10 cellular contexts compared by ENCODE assay signal in the genomic region with DNA sequence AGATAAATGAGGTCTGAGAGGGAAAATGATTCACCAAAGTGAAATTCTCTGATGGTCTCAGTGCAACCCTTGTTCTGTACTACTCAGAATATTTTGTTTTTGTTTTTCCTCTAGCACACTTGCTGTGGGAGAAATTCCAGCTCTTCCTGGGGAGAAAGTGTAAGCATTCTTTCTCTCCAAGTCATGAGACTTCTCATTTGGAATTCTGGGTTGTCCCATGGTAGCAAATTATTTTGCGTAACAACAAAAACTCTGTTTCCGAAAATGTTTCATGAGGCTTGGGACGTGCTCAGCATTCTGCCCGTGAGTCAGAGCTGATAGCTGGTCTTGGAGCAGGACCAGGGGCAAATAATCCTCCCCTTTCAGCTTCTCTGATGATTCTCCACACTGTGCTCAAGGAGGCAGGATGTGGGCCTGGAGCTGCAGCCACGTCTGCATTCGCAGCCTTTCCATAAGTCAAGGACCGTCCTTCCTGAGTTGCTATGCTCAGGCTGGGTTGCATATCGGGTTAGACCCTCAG.
DNase-seq lines count a peak whose midpoint lies in the region.
"Had no signal": no experiment of that assay in that cellular context is flagged by ENCODE, and none has a peak within 500 bp of the region (broad histone marks: within the 10 kb centered on the region; RNA-seq: fewer than 3 reads in every experiment).

No MANE protein-coding gene starts in this region.

- H3K4me3 ChIP-seq in trophoblast cell (ENCODE audit: low read depth, low read length): no peak overlapping the region

- H3K27ac ChIP-seq in trophoblast cell (ENCODE audit: low read depth, low read length): peak overlapping the region; percentile 37
- H3K27ac ChIP-seq: neutrophil had no signal

- H3K23ac ChIP-seq in trophoblast cell (ENCODE audit: low read length): no peak overlapping the region

- H3K9ac ChIP-seq in trophoblast cell (ENCODE audit: low read length): no peak overlapping the region

- H3K18ac ChIP-seq in trophoblast cell (ENCODE audit: low read length): no peak overlapping the region

- H3K4ac ChIP-seq in trophoblast cell (ENCODE audit: low read depth, low read length): no peak overlapping the region

- no peak overlapping the region for H3K4me3 Mint-ChIP-seq in activated T-helper 2 cell treated with anti-CD3 and anti-CD28 coated beads, Interferon-gamma antibody, Interleukin-2, Interleukin-4, amounts not matched to agents 10 μg/mL and 5 μg/mL and 100 μg/mL, durations not matched to agents 14 hours and 24 hours and 36 hours (ENCODE audit: low read depth)
- H3K4me3 Mint-ChIP-seq: CD4-positive, alpha-beta memory T cell had no signal

- no peaks in the 10 kb centered on the region for H3K9me3 ChIP-seq in trophoblast cell (ENCODE audit: insufficient read depth, low read depth, low read length)
- H3K9me3 ChIP-seq: neutrophil had no signal

- DNase-seq in AG08396 (ENCODE audit: low spot score): peak; percentile 90
- no peak for DNase-seq in activated T-helper 2 cell treated with anti-CD3 and anti-CD28 coated beads, Interferon-gamma antibody, Interleukin-2, Interleukin-4, amounts not matched to agents 10 μg/mL and 5 μg/mL and 100 μg/mL, durations not matched to agents 14 hours and 24 hours and 36 hours (ENCODE audit: low spot score)
- peak; percentile 100 for DNase-seq in foreskin melanocyte
- DNase-seq in trophoblast cell: peak; percentile 92 to 99
- DNase-seq in NCI-H526 treated with DMSO at 0.1 percent for 48 hours (lab: John Stamatoyannopoulos, UW): no peak
- DNase-seq in ecto neural progenitor cell (ENCODE audit: low spot score): no peak
- no peak for DNase-seq in NCI-H2081 (lab: John Stamatoyannopoulos, UW)
- DNase-seq in HT-29 (ENCODE audit: low spot score): no peak
- DNase-seq: CD4-positive, alpha-beta memory T cell had no signal

- no peak overlapping the region for H4K8ac ChIP-seq in trophoblast cell (ENCODE audit: low read depth, low read length)

- H3K27me3 ChIP-seq in trophoblast cell (ENCODE audit: insufficient read depth, low read length): no peaks in the 10 kb centered on the region
- H3K27me3 ChIP-seq: neutrophil had no signal

- H2AFZ ChIP-seq in trophoblast cell (ENCODE audit: insufficient read depth, low read length, poor library complexity): no peak overlapping the region

- no peaks in the 10 kb centered on the region for H3K36me3 Mint-ChIP-seq in activated T-helper 2 cell treated with anti-CD3 and anti-CD28 coated beads, Interferon-gamma antibody, Interleukin-2, Interleukin-4, amounts not matched to agents 10 μg/mL and 5 μg/mL and 100 μg/mL, durations not matched to agents 14 hours and 24 hours and 36 hours (ENCODE audit: low read depth)
- H3K36me3 Mint-ChIP-seq: CD4-positive, alpha-beta memory T cell had no signal

- H3K27me3 Mint-ChIP-seq in activated T-helper 2 cell treated with anti-CD3 and anti-CD28 coated beads, Interferon-gamma antibody, Interleukin-2, Interleukin-4, amounts not matched to agents 10 μg/mL and 5 μg/mL and 100 μg/mL, durations not matched to agents 14 hours and 24 hours and 36 hours (ENCODE audit: low read depth): no peaks in the 10 kb centered on the region

- peaks cover 12 to 15% of the 10 kb centered on the region in 2 experiments for H3K4me1 ChIP-seq in trophoblast cell (ENCODE audit: control insufficient read depth in 1 of 2, insufficient read depth in 2 of 2, low read length in 2 of 2)

- H4K12ac ChIP-seq in trophoblast cell (ENCODE audit: low read depth, low read length): no peak overlapping the region

- H4K91ac ChIP-seq in trophoblast cell (ENCODE audit: low read depth, low read length): no peak overlapping the region

- no CpG with 5 or more reads among the region's 8 CpGs for WGBS in trophoblast cell (ENCODE audit: extremely low coverage, insufficient coverage, insufficient read length)

- H3K36me3 ChIP-seq in trophoblast cell (ENCODE audit: control insufficient read depth in 1 of 2, insufficient read depth in 2 of 2, low read length in 2 of 2): peaks cover 60 to 64% of the 10 kb centered on the region in 2 experiments
- H3K36me3 ChIP-seq: neutrophil had no signal

- H3K79me2 ChIP-seq in trophoblast cell (ENCODE audit: control insufficient read depth, insufficient read depth, low read length, poor library complexity): no peaks in the 10 kb centered on the region

- no peak overlapping the region for H2BK12ac ChIP-seq in trophoblast cell (ENCODE audit: low read length)

- H3K4me1 Mint-ChIP-seq in activated T-helper 2 cell treated with anti-CD3 and anti-CD28 coated beads, Interferon-gamma antibody, Interleukin-2, Interleukin-4, amounts not matched to agents 10 μg/mL and 5 μg/mL and 100 μg/mL, durations not matched to agents 14 hours and 24 hours and 36 hours (ENCODE audit: low read depth): peaks cover 2% of the 10 kb centered on the region

- peak overlapping the region; percentile 8 for H3K27ac Mint-ChIP-seq in activated T-helper 2 cell treated with anti-CD3 and anti-CD28 coated beads, Interferon-gamma antibody, Interleukin-2, Interleukin-4, amounts not matched to agents 10 μg/mL and 5 μg/mL and 100 μg/mL, durations not matched to agents 14 hours and 24 hours and 36 hours

- H3K9me3 Mint-ChIP-seq in activated T-helper 2 cell treated with anti-CD3 and anti-CD28 coated beads, Interferon-gamma antibody, Interleukin-2, Interleukin-4, amounts not matched to agents 10 μg/mL and 5 μg/mL and 100 μg/mL, durations not matched to agents 14 hours and 24 hours and 36 hours: no peaks in the 10 kb centered on the region
- H3K9me3 Mint-ChIP-seq: CD4-positive, alpha-beta memory T cell had no signal

- no peak overlapping the region for H3K4me2 ChIP-seq in trophoblast cell (ENCODE audit: low read length)

- intact Hi-C loops in activated T-helper 2 cell treated with anti-CD3 and anti-CD28 coated beads, Interferon-gamma antibody, Interleukin-2, Interleukin-4, amounts not matched to agents 10 μg/mL and 5 μg/mL and 100 μg/mL, durations not matched to agents 14 hours and 24 hours and 36 hours (cut with micrococcal nuclease): no loop called here

- H3K14ac ChIP-seq in trophoblast cell (ENCODE audit: low read length): no peak overlapping the region

- H2BK5ac ChIP-seq in trophoblast cell (ENCODE audit: low read depth, low read length, poor library complexity): no peak overlapping the region

- H2BK120ac ChIP-seq in trophoblast cell (ENCODE audit: insufficient read depth, low read length, poor library complexity): no peak overlapping the region

- H3K79me1 ChIP-seq in trophoblast cell (ENCODE audit: low read length): no peaks in the 10 kb centered on the region

- no peak overlapping the region for H2AK5ac ChIP-seq in trophoblast cell (ENCODE audit: low read length)

Comparison
In these comparisons a context has a peak if more than half of its experiments do, and no peak if none do; other contexts are left out.
1. DNase-seq: peak in AG08396 (single experiment), foreskin melanocyte (single experiment) and trophoblast cell (2 of 2); none in activated T-helper 2 cell treated with anti-CD3 and anti-CD28 coated beads, Interferon-gamma antibody, Interleukin-2, Interleukin-4, amounts not matched to agents 10 μg/mL and 5 μg/mL and 100 μg/mL, durations not matched to agents 14 hours and 24 hours and 36 hours (single experiment), NCI-H526 treated with DMSO at 0.1 percent for 48 hours (single experiment), ecto neural progenitor cell (single experiment), NCI-H2081 (0 of 2) and HT-29 (single experiment).